Comparison of ENCODE assay signal across 8 cellular contexts in the genomic region with DNA sequence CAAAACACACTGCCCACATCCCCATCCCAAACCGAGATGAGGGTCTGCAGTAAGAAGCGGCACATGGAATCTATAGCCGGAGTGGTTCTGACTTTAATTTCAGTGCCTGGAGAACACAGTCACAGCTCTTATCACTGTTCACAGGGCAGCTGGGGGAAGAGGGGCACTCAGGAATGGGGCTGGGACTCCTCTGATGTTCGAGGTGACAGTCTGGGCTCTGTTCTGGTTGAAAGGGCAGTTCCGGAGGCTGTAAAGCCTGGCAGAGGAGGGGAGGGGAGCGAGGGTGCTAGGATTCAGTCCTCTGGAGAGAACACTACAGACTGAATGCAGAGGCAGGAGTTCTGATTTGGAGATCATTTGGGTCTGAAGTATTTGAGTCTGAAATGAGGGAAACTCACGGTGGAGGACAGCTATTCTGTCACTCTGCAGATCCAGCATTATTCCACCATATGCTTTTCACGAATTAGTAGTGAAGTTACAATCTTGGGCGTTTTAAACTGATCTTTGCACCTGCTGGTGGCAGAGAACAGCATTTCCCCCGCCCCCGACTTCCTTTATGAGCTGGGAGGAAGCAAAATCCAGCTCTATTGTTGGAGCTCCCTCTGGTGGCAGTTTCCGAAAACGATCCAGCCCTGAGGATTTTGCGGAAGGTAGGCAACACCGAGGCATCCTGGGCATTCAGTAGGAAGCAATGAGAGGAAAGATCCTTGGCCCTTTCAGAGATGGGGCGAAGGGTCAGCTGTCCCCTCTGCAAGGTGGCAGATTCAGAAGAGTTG. TPM values are rescaled to one million over a fixed set of nuclear protein-coding genes. Genes with fewer than 3 reads are reported as not detected.
A peak's percentile ranks its signal among the peaks of the same experiment; 100 is the strongest.
DNase-seq lines count a peak whose midpoint lies in the region; ATAC-seq and TF ChIP-seq lines count a peak whose summit lies in the region.

No MANE protein-coding gene starts in this region.

- H3K27ac ChIP-seq in coronary artery (no peak overlapping the region), liver (ENCODE audit: low read depth in 1 of 2, low read length in 2 of 2) (no peak overlapping the region)

- DNase-seq in AG08396 (ENCODE audit: low spot score) (peak; percentile 79), NCI-H2196 (lab: John Stamatoyannopoulos, UW; ENCODE audit: unreplicated experiment) (peak; percentile 70), coronary artery (ENCODE audit: low spot score) (no peak)
- peak; percentile 83 to 85 for DNase-seq in activated CD4-positive, alpha-beta T cell treated with anti-CD3 and anti-CD28 coated beads for 24 hours (ENCODE audit: low read depth in 2 of 2)
- DNase-seq in stimulated activated CD4-positive, alpha-beta T cell treated with anti-CD3 and anti-CD28 coated beads, Interleukin-2, amount 100 ng/mL, for 48 hours = peak; percentile 86 to 87

- H3K4me3 ChIP-seq in coronary artery = peak overlapping the region; percentile 70
- H3K4me3 ChIP-seq in liver (ENCODE audit: low read depth in 1 of 3, low read length in 3 of 3) = peak overlapping the region; percentile 45 to 60 (median 48)

- TF ChIP-seq RAD21 in liver (IDR thresholded peaks at IDR 0.05) = peak; percentile 89 to 91

- 10% methylated on average over 16 of the region's 16 CpGs for WGBS in liver

- no peaks in the 10 kb centered on the region for H3K36me3 ChIP-seq in liver (ENCODE audit: control insufficient read depth in 4 of 4, insufficient read depth in 3 of 4, low read depth in 1 of 4, low read length in 3 of 4)

- no peaks in the 10 kb centered on the region for H3K9me3 ChIP-seq in liver (ENCODE audit: control insufficient read depth in 4 of 4, low read length in 3 of 4)

- H3K27me3 ChIP-seq in liver (ENCODE audit: control insufficient read depth in 4 of 4, insufficient read depth in 4 of 4, low read length in 3 of 4) = peaks cover 0 to 14% (median 6%) of the 10 kb centered on the region in 4 donors

- TF ChIP-seq CTCF in coronary artery (IDR thresholded peaks at IDR 0.05) (peak; percentile 76), liver (IDR thresholded peaks at IDR 0.05; ENCODE audit: low read depth, low read length, missing input control) (peak; percentile 89)

- ATAC-seq in GM18868 (IDR thresholded peaks at IDR 0.05; ENCODE audit: unreplicated experiment) (peak; percentile 87), HG03108 (IDR thresholded peaks at IDR 0.05; ENCODE audit: unreplicated experiment) (peak; percentile 65)

- no peak overlapping the region for H3K9ac ChIP-seq in liver (ENCODE audit: low read depth in 1 of 2, low read length in 2 of 2)

- peaks cover 0 to 18% (median 12%) of the 10 kb centered on the region in 4 donors for H3K4me1 ChIP-seq in liver (ENCODE audit: control insufficient read depth in 4 of 4, insufficient read depth in 4 of 4, low read length in 3 of 4)

TF ChIP-seq in liver, 16 proteins besides CTCF, POLR2A, EP300 and RAD21:
- TF ChIP-seq, protein P1, sequence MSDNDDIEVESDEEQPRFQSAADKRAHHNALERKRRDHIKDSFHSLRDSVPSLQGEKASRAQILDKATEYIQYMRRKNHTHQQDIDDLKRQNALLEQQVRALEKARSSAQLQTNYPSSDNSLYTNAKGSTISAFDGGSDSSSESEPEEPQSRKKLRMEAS (IDR thresholded peaks at IDR 0.05) = peak; percentile 33
- peak in 1 of 2 donors; percentile 43 for TF ChIP-seq RXRA (IDR thresholded peaks at IDR 0.05)
- TF ChIP-seq SP1 (IDR thresholded peaks at IDR 0.05) = peak; percentile 42
- TF ChIP-seq HNF4A (conservative IDR thresholded peaks at IDR 0.05) = peak; percentile 56 to 60
- TF ChIP-seq EGR1 (IDR thresholded peaks at IDR 0.05; ENCODE audit: low read depth in 2 of 2) = peak; percentile 60 to 81
- TF ChIP-seq, protein P2, sequence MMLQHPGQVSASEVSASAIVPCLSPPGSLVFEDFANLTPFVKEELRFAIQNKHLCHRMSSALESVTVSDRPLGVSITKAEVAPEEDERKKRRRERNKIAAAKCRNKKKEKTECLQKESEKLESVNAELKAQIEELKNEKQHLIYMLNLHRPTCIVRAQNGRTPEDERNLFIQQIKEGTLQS (IDR thresholded peaks at IDR 0.05) = no peak
- no peak for TF ChIP-seq GABPA (IDR thresholded peaks at IDR 0.05 in 1 of 2, conservative IDR thresholded peaks at IDR 0.05 in 1 of 2)

RNA-seq across cellular contexts. Expression of a gene that starts 22.7 kb away (rescaled TPM):
- total RNA-seq in liver = not detected
- polyA plus RNA-seq in liver = not detected

RNA-seq across cellular contexts. Expression of a gene that starts 36.6 kb away (rescaled TPM):
- not detected for total RNA-seq in liver
- not detected for polyA plus RNA-seq in liver
